In genomic region chr1:18920931-18921330, GRCh38 we compare ENCODE assay signal across 20 cellular contexts. TPM values are rescaled to one million over a fixed set of nuclear protein-coding genes. Genes with fewer than 3 reads are reported as not detected.
DNase-seq lines count a peak whose midpoint lies in the region; ATAC-seq and TF ChIP-seq lines count a peak whose summit lies in the region.
"Had no signal": no experiment of that assay in that cellular context is flagged by ENCODE, and none has a peak within 500 bp of the region (broad histone marks: within the 10 kb centered on the region; RNA-seq: fewer than 3 reads in every experiment).

No MANE protein-coding gene starts in this region.

- peak overlapping the region; percentile 46 for H4K91ac ChIP-seq in trophoblast cell (ENCODE audit: low read depth, low read length)

- no peaks in the 10 kb centered on the region for H3K9me3 ChIP-seq in left ventricle myocardium inferior (replicated peaks)
- H3K9me3 ChIP-seq in trophoblast cell (ENCODE audit: insufficient read depth, low read depth, low read length): no peaks in the 10 kb centered on the region
- H3K9me3 ChIP-seq: BE2C, Caco-2 had no signal

- peaks cover 48% of the 10 kb centered on the region for H3K79me1 ChIP-seq in trophoblast cell (ENCODE audit: low read length)

- no peak overlapping the region for H2AFZ ChIP-seq in trophoblast cell (ENCODE audit: insufficient read depth, low read length, poor library complexity)
- H2AFZ ChIP-seq: GM23338 had no signal

- H2BK12ac ChIP-seq in trophoblast cell (ENCODE audit: low read length): peak overlapping the region; percentile 3

- peaks cover 20% of the 10 kb centered on the region for H3K79me2 ChIP-seq in trophoblast cell (ENCODE audit: control insufficient read depth, insufficient read depth, low read length, poor library complexity)

- DNase-seq in left ventricle myocardium inferior (no peak), left ventricle myocardium superior (no peak), coronary artery (ENCODE audit: low spot score) (no peak), trophoblast cell (no peak), NCI-H1694 treated with DMSO at 0.1 percent for 48 hours (lab: John Stamatoyannopoulos, UW) (no peak), NCI-H345 (lab: John Stamatoyannopoulos, UW) (no peak)
- DNase-seq: BE2C; Caco-2; CD4-positive, alpha-beta T cell; GF-D8; HCEC 1CT; NCI-H1417 treated with DMSO at 0.1 percent for 48 hours; NCI-H1930; NCI-H446; NCI-H526 treated with DMSO at 0.1 percent for 48 hours; SIG-M5 had no signal

- H2BK120ac ChIP-seq in trophoblast cell (ENCODE audit: insufficient read depth, low read length, poor library complexity): no peak overlapping the region

- no peak overlapping the region for H3K23ac ChIP-seq in trophoblast cell (ENCODE audit: low read length)

- no peak overlapping the region for H4K8ac ChIP-seq in trophoblast cell (ENCODE audit: low read depth, low read length)

- H3K27me3 ChIP-seq in left ventricle myocardium inferior (ENCODE audit: low read depth): no peaks in the 10 kb centered on the region
- no peaks in the 10 kb centered on the region for H3K27me3 ChIP-seq in trophoblast cell (ENCODE audit: insufficient read depth, low read length)
- H3K27me3 ChIP-seq: BE2C had no signal

- H3K36me3 ChIP-seq in left ventricle myocardium inferior (peaks cover 6% of the 10 kb centered on the region), trophoblast cell (ENCODE audit: control insufficient read depth in 1 of 2, insufficient read depth in 2 of 2, low read length in 2 of 2) (peaks cover 30 to 32% of the 10 kb centered on the region in 2 experiments)
- H3K36me3 ChIP-seq: BE2C had no signal

- no peak overlapping the region for H3K9ac ChIP-seq in trophoblast cell (ENCODE audit: low read length)

- intact Hi-C loops in left ventricle myocardium inferior (cut with micrococcal nuclease): no loop called here
- intact Hi-C loops in left ventricle myocardium superior (cut with micrococcal nuclease): no loop called here

- no CpG with 5 or more reads among the region's 7 CpGs for WGBS in trophoblast cell (ENCODE audit: extremely low coverage, insufficient coverage, insufficient read length)

- no peak overlapping the region for H2BK5ac ChIP-seq in trophoblast cell (ENCODE audit: low read depth, low read length, poor library complexity)

- no peak overlapping the region for H3K4me3 ChIP-seq in left ventricle myocardium inferior
- no peak overlapping the region for H3K4me3 ChIP-seq in coronary artery
- H3K4me3 ChIP-seq in trophoblast cell (ENCODE audit: low read depth, low read length): no peak overlapping the region
- H3K4me3 ChIP-seq: GM23338 had no signal

- H4K12ac ChIP-seq in trophoblast cell (ENCODE audit: low read depth, low read length): no peak overlapping the region

- H3K4ac ChIP-seq in trophoblast cell (ENCODE audit: low read depth, low read length): peak overlapping the region; percentile 12

- TF ChIP-seq CTCF in left ventricle myocardium inferior (IDR thresholded peaks at IDR 0.05; ENCODE audit: borderline replicate concordance): no peak
- TF ChIP-seq CTCF in coronary artery (IDR thresholded peaks at IDR 0.05): no peak

- peak overlapping the region; percentile 95 for H3K27ac ChIP-seq in left ventricle myocardium inferior (replicated peaks)
- peak overlapping the region; percentile 94 to 97 for H3K27ac ChIP-seq in coronary artery
- H3K27ac ChIP-seq in trophoblast cell (ENCODE audit: low read depth, low read length): no peak overlapping the region

- H3K18ac ChIP-seq in trophoblast cell (ENCODE audit: low read length): peak overlapping the region; percentile 43

- no peak overlapping the region for H3K4me2 ChIP-seq in trophoblast cell (ENCODE audit: low read length)
- H3K4me2 ChIP-seq: GM23338 had no signal

- ATAC-seq in left ventricle myocardium superior (no peak), HG03432 (IDR thresholded peaks at IDR 0.05; ENCODE audit: unreplicated experiment) (no peak), HG02759 (IDR thresholded peaks at IDR 0.05; ENCODE audit: unreplicated experiment) (no peak)
- ATAC-seq: GM23338, SK-N-SH treated with all-trans-retinoic acid at 6 μM for 48 hours had no signal

- peak overlapping the region; percentile 10 for H3K14ac ChIP-seq in trophoblast cell (ENCODE audit: low read length)

- H2AK5ac ChIP-seq in trophoblast cell (ENCODE audit: low read length): peak overlapping the region; percentile 36

- H3K4me1 ChIP-seq in left ventricle myocardium inferior (peaks cover 49% of the 10 kb centered on the region), trophoblast cell (ENCODE audit: control insufficient read depth in 1 of 2, insufficient read depth in 2 of 2, low read length in 2 of 2) (peaks cover 47 to 53% of the 10 kb centered on the region in 2 experiments)
- H3K4me1 ChIP-seq: BE2C had no signal

RNA-seq across cellular contexts. Expression of gene ALDH4A1, which starts 18.6 kb away (rescaled TPM):
- 35.9 TPM for total RNA-seq in left ventricle myocardium inferior
- total RNA-seq in left ventricle myocardium superior: 27.3 TPM
- 34.2 and 35.7 TPM in 2 replicates for polyA plus RNA-seq in trophoblast cell (2013)

RNA-seq across cellular contexts. Expression of gene IFFO2, which starts 35.5 kb away (rescaled TPM):
- total RNA-seq in left ventricle myocardium inferior (3.3 TPM), left ventricle myocardium superior (5.0 TPM)
- polyA plus RNA-seq in trophoblast cell (2013): 18.2 and 19.5 TPM in 2 replicates
